ENCODE assay signal across 7 cellular contexts in the genomic region with DNA sequence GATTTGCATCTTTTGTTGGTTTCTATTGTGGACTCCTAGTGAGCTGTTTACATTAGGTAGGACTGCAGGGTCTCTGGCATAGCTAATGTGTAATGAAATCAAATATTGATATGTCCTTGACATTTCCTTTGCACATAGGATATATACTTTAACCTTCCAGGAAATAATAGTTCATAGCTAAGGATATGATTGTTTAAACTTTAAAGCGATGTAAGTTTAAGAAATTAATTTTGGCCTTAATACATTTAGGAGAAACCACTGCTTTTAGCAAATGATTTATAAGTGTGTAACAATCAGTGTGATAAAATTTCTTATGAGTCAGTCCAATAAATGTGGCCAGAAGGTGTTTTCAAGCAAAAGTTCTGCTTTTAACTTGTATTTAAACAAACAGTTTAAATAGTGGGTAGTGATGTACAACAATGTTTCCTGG.
"Had no signal": no experiment of that assay in that cellular context is flagged by ENCODE, and none has a peak within 500 bp of the region (broad histone marks: within the 10 kb centered on the region; RNA-seq: fewer than 3 reads in every experiment).

No MANE protein-coding gene starts in this region.

- H3K27ac ChIP-seq: GM23248 had no signal

- H3K4me3 ChIP-seq: GM23248, HAP-1 had no signal

- ATAC-seq: HCT116 had no signal

- DNase-seq: GM23248, GOT3, H7, HFFc6, KBM-7 had no signal

- H3K36me3 ChIP-seq: HAP-1 had no signal

- H3K9me3 ChIP-seq: HAP-1 had no signal

- H3K9ac ChIP-seq: GM23248 had no signal

- H2AFZ ChIP-seq: GM23248 had no signal
